In the genomic region with DNA sequence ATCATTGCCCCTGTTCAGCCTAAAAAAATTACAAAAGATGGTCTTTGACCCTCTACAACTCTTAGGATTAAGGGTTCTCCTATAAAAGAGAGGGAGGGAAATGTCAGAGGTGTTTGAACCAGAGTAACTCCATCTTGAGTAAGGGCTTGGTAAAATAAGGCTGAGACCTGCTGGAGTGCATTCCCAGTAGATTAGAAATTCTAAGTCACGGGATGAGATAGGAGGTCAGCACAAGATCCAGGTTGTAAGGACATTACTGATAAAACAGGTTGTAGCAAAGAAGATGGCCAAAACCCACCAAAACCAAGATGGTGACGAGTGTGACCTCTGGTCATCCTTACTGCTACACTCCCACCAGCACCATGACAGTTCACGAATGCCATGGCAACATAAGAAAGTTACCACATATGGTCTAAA, we compare ENCODE assay signal across 2 cellular contexts.
TF ChIP-seq lines count a peak whose summit lies in the region.

No MANE protein-coding gene starts in this region.

TF ChIP-seq in K562, 482 proteins besides CTCF, POLR2A, EP300 and RAD21 (continues in another document):
- TF ChIP-seq, protein P1, sequence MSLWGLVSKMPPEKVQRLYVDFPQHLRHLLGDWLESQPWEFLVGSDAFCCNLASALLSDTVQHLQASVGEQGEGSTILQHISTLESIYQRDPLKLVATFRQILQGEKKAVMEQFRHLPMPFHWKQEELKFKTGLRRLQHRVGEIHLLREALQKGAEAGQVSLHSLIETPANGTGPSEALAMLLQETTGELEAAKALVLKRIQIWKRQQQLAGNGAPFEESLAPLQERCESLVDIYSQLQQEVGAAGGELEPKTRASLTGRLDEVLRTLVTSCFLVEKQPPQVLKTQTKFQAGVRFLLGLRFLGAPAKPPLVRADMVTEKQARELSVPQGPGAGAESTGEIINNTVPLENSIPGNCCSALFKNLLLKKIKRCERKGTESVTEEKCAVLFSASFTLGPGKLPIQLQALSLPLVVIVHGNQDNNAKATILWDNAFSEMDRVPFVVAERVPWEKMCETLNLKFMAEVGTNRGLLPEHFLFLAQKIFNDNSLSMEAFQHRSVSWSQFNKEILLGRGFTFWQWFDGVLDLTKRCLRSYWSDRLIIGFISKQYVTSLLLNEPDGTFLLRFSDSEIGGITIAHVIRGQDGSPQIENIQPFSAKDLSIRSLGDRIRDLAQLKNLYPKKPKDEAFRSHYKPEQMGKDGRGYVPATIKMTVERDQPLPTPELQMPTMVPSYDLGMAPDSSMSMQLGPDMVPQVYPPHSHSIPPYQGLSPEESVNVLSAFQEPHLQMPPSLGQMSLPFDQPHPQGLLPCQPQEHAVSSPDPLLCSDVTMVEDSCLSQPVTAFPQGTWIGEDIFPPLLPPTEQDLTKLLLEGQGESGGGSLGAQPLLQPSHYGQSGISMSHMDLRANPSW (CRISPR knock-in tag; IDR thresholded peaks at IDR 0.05), result no peak
- TF ChIP-seq ZNF23 (CRISPR knock-in tag; IDR thresholded peaks at IDR 0.05), result peak; percentile 83
- TF ChIP-seq, protein P2, sequence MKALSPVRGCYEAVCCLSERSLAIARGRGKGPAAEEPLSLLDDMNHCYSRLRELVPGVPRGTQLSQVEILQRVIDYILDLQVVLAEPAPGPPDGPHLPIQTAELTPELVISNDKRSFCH (CRISPR knock-in tag; IDR thresholded peaks at IDR 0.05), result peak; percentile 95
- TF ChIP-seq, protein P2 (tag; IDR thresholded peaks at IDR 0.05), result peak; percentile 99
- no peak for TF ChIP-seq NR1H2 (CRISPR knock-in tag; IDR thresholded peaks at IDR 0.05)
- TF ChIP-seq, protein P3, sequence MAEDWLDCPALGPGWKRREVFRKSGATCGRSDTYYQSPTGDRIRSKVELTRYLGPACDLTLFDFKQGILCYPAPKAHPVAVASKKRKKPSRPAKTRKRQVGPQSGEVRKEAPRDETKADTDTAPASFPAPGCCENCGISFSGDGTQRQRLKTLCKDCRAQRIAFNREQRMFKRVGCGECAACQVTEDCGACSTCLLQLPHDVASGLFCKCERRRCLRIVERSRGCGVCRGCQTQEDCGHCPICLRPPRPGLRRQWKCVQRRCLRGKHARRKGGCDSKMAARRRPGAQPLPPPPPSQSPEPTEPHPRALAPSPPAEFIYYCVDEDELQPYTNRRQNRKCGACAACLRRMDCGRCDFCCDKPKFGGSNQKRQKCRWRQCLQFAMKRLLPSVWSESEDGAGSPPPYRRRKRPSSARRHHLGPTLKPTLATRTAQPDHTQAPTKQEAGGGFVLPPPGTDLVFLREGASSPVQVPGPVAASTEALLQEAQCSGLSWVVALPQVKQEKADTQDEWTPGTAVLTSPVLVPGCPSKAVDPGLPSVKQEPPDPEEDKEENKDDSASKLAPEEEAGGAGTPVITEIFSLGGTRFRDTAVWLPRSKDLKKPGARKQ (CRISPR knock-in tag; IDR thresholded peaks at IDR 0.05), result peak; percentile 83; the same call in 1 of the 2 replicates
- TF ChIP-seq, protein P4, sequence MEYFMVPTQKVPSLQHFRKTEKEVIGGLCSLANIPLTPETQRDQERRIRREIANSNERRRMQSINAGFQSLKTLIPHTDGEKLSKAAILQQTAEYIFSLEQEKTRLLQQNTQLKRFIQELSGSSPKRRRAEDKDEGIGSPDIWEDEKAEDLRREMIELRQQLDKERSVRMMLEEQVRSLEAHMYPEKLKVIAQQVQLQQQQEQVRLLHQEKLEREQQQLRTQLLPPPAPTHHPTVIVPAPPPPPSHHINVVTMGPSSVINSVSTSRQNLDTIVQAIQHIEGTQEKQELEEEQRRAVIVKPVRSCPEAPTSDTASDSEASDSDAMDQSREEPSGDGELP (CRISPR knock-in tag; IDR thresholded peaks at IDR 0.05; ENCODE audit: borderline replicate concordance), result no peak
- 0 out of 2 replicates have a peak, but pooled peaks have one; percentile 69 for TF ChIP-seq PHTF2 (CRISPR knock-in tag; IDR thresholded peaks at IDR 0.05)
- TF ChIP-seq ZSCAN32 (CRISPR knock-in tag; IDR thresholded peaks at IDR 0.05), result peak; percentile 77; the same call in 1 of the 2 replicates
- no peak for TF ChIP-seq SETDB1 (IDR thresholded peaks at IDR 0.05; ENCODE audit: low read length)
- peak; percentile 97 for TF ChIP-seq IFI16 (CRISPR knock-in tag; IDR thresholded peaks at IDR 0.05)
- TF ChIP-seq, protein P5, sequence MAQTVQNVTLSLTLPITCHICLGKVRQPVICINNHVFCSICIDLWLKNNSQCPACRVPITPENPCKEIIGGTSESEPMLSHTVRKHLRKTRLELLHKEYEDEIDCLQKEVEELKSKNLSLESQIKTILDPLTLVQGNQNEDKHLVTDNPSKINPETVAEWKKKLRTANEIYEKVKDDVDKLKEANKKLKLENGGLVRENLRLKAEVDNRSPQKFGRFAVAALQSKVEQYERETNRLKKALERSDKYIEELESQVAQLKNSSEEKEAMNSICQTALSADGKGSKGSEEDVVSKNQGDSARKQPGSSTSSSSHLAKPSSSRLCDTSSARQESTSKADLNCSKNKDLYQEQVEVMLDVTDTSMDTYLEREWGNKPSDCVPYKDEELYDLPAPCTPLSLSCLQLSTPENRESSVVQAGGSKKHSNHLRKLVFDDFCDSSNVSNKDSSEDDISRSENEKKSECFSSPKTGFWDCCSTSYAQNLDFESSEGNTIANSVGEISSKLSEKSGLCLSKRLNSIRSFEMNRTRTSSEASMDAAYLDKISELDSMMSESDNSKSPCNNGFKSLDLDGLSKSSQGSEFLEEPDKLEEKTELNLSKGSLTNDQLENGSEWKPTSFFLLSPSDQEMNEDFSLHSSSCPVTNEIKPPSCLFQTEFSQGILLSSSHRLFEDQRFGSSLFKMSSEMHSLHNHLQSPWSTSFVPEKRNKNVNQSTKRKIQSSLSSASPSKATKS (CRISPR knock-in tag; IDR thresholded peaks at IDR 0.05), result peak; percentile 83; the same call in 1 of the 2 replicates
- TF ChIP-seq SMAD3 (CRISPR knock-in tag; conservative IDR thresholded peaks at IDR 0.05), result peak; percentile 96
- peak; percentile 99 for TF ChIP-seq GTF2A2 (tag; IDR thresholded peaks at IDR 0.05)
- peak; percentile 98 for TF ChIP-seq MEF2D (tag; conservative IDR thresholded peaks at IDR 0.05; ENCODE audit: low read depth)
- peak; percentile 67; the same call in 1 of the 2 replicates for TF ChIP-seq ELF2 (CRISPR knock-in tag; IDR thresholded peaks at IDR 0.05)
- TF ChIP-seq TEAD1 (CRISPR knock-in tag; IDR thresholded peaks at IDR 0.05), result peak in 1 of 2 experiments; percentile 98; a peak in 2 of 4 replicates
- peak; percentile 97 for TF ChIP-seq ZNF699 (CRISPR knock-in tag; IDR thresholded peaks at IDR 0.05; ENCODE audit: insufficient replicate concordance)
- TF ChIP-seq ZEB2 (IDR thresholded peaks at IDR 0.05), result no peak
- TF ChIP-seq ZKSCAN8 (CRISPR knock-in tag; IDR thresholded peaks at IDR 0.05), result peak; percentile 94; the same call in 1 of the 2 replicates
- TF ChIP-seq, protein P6, sequence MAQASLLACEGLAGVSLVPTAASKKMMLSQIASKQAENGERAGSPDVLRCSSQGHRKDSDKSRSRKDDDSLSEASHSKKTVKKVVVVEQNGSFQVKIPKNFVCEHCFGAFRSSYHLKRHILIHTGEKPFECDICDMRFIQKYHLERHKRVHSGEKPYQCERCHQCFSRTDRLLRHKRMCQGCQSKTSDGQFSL (CRISPR knock-in tag; IDR thresholded peaks at IDR 0.05), result no peak
- TF ChIP-seq, protein P6 (tag; IDR thresholded peaks at IDR 0.05), result peak in 1 of 2 experiments; percentile 98; a peak in 2 of 4 replicates

TF ChIP-seq in SK-N-SH, 30 proteins besides CTCF, POLR2A, EP300 and RAD21:
- no peak for TF ChIP-seq TCF12 (IDR thresholded peaks at IDR 0.05)
- TF ChIP-seq FOXJ3 (CRISPR knock-in tag; IDR thresholded peaks at IDR 0.05), result no peak
- TF ChIP-seq, protein P7, sequence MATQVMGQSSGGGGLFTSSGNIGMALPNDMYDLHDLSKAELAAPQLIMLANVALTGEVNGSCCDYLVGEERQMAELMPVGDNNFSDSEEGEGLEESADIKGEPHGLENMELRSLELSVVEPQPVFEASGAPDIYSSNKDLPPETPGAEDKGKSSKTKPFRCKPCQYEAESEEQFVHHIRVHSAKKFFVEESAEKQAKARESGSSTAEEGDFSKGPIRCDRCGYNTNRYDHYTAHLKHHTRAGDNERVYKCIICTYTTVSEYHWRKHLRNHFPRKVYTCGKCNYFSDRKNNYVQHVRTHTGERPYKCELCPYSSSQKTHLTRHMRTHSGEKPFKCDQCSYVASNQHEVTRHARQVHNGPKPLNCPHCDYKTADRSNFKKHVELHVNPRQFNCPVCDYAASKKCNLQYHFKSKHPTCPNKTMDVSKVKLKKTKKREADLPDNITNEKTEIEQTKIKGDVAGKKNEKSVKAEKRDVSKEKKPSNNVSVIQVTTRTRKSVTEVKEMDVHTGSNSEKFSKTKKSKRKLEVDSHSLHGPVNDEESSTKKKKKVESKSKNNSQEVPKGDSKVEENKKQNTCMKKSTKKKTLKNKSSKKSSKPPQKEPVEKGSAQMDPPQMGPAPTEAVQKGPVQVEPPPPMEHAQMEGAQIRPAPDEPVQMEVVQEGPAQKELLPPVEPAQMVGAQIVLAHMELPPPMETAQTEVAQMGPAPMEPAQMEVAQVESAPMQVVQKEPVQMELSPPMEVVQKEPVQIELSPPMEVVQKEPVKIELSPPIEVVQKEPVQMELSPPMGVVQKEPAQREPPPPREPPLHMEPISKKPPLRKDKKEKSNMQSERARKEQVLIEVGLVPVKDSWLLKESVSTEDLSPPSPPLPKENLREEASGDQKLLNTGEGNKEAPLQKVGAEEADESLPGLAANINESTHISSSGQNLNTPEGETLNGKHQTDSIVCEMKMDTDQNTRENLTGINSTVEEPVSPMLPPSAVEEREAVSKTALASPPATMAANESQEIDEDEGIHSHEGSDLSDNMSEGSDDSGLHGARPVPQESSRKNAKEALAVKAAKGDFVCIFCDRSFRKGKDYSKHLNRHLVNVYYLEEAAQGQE (IDR thresholded peaks at IDR 0.05; ENCODE audit: low read depth, low read length), result no peak
- TF ChIP-seq GATA2 (CRISPR knock-in tag; IDR thresholded peaks at IDR 0.05), result no peak
- TF ChIP-seq MEF2A (IDR thresholded peaks at IDR 0.05; ENCODE audit: borderline replicate concordance, low read depth), result no peak
- no peak for TF ChIP-seq JUND (IDR thresholded peaks at IDR 0.05)
- TF ChIP-seq, protein P8, sequence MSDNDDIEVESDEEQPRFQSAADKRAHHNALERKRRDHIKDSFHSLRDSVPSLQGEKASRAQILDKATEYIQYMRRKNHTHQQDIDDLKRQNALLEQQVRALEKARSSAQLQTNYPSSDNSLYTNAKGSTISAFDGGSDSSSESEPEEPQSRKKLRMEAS (IDR thresholded peaks at IDR 0.05; ENCODE audit: low read depth), result no peak
- no peak for TF ChIP-seq NFIC (IDR thresholded peaks at IDR 0.05; ENCODE audit: borderline replicate concordance)
- TF ChIP-seq TAF1 (IDR thresholded peaks at IDR 0.05; ENCODE audit: borderline replicate concordance, low read depth, low read length), result no peak
- TF ChIP-seq FOSL2 (IDR thresholded peaks at IDR 0.05; ENCODE audit: borderline replicate concordance, low read depth), result no peak
- TF ChIP-seq ELF1 (IDR thresholded peaks at IDR 0.05), result no peak
- no peak for TF ChIP-seq CHD2 (IDR thresholded peaks at IDR 0.05; ENCODE audit: low read length, partially characterized antibody)
- TF ChIP-seq RXRA (IDR thresholded peaks at IDR 0.05; ENCODE audit: borderline replicate concordance, low read depth), result no peak
- TF ChIP-seq TEAD4 (IDR thresholded peaks at IDR 0.05; ENCODE audit: borderline replicate concordance, insufficient read depth), result no peak
- TF ChIP-seq YY1 (IDR thresholded peaks at IDR 0.05; ENCODE audit: low read depth), result no peak
- TF ChIP-seq, protein P9, sequence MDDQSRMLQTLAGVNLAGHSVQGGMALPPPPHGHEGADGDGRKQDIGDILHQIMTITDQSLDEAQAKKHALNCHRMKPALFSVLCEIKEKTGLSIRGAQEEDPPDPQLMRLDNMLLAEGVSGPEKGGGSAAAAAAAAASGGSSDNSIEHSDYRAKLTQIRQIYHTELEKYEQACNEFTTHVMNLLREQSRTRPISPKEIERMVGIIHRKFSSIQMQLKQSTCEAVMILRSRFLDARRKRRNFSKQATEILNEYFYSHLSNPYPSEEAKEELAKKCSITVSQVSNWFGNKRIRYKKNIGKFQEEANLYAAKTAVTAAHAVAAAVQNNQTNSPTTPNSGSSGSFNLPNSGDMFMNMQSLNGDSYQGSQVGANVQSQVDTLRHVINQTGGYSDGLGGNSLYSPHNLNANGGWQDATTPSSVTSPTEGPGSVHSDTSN (IDR thresholded peaks at IDR 0.05), result no peak
- no peak for TF ChIP-seq MXI1 (IDR thresholded peaks at IDR 0.05; ENCODE audit: low read depth, low read length)
- TF ChIP-seq, protein P10, sequence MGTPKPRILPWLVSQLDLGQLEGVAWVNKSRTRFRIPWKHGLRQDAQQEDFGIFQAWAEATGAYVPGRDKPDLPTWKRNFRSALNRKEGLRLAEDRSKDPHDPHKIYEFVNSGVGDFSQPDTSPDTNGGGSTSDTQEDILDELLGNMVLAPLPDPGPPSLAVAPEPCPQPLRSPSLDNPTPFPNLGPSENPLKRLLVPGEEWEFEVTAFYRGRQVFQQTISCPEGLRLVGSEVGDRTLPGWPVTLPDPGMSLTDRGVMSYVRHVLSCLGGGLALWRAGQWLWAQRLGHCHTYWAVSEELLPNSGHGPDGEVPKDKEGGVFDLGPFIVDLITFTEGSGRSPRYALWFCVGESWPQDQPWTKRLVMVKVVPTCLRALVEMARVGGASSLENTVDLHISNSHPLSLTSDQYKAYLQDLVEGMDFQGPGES (IDR thresholded peaks at IDR 0.05; ENCODE audit: low read depth, low read length), result no peak
- TF ChIP-seq, protein P11, sequence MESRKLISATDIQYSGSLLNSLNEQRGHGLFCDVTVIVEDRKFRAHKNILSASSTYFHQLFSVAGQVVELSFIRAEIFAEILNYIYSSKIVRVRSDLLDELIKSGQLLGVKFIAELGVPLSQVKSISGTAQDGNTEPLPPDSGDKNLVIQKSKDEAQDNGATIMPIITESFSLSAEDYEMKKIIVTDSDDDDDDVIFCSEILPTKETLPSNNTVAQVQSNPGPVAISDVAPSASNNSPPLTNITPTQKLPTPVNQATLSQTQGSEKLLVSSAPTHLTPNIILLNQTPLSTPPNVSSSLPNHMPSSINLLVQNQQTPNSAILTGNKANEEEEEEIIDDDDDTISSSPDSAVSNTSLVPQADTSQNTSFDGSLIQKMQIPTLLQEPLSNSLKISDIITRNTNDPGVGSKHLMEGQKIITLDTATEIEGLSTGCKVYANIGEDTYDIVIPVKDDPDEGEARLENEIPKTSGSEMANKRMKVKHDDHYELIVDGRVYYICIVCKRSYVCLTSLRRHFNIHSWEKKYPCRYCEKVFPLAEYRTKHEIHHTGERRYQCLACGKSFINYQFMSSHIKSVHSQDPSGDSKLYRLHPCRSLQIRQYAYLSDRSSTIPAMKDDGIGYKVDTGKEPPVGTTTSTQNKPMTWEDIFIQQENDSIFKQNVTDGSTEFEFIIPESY (IDR thresholded peaks at IDR 0.05; ENCODE audit: borderline replicate concordance, low read depth), result no peak
